Comparison of ENCODE assay signal across 17 cellular contexts in genomic region chr3:113008117-113008516, GRCh38. TPM values are rescaled to one million over a fixed set of nuclear protein-coding genes. Genes with fewer than 3 reads are reported as not detected.
DNase-seq lines count a peak whose midpoint lies in the region; ATAC-seq and TF ChIP-seq lines count a peak whose summit lies in the region.
"Had no signal": no experiment of that assay in that cellular context is flagged by ENCODE, and none has a peak within 500 bp of the region (broad histone marks: within the 10 kb centered on the region; RNA-seq: fewer than 3 reads in every experiment).

No MANE protein-coding gene starts in this region.

- peaks cover 80% of the 10 kb centered on the region for H3K36me3 Mint-ChIP-seq in activated CD4-positive, alpha-beta T cell treated with anti-CD3 and anti-CD28 coated beads for 36 hours (ENCODE audit: low read depth)
- H3K36me3 Mint-ChIP-seq in activated CD4-positive, alpha-beta T cell treated with anti-CD3 and anti-CD28 coated beads, Interleukin-2, amount 10 ng/mL, durations not matched to agents 7 days and 5 days (ENCODE audit: low read depth): peaks cover 75% of the 10 kb centered on the region
- peaks cover 74% of the 10 kb centered on the region for H3K36me3 Mint-ChIP-seq in activated naive CD8-positive, alpha-beta T cell treated with anti-CD3 and anti-CD28 coated beads for 36 hours
- H3K36me3 Mint-ChIP-seq in activated T-helper 2 cell treated with anti-CD3 and anti-CD28 coated beads, Interferon-gamma antibody, Interleukin-2, Interleukin-4, amounts not matched to agents 10 μg/mL and 5 μg/mL and 100 μg/mL, durations not matched to agents 14 hours and 24 hours and 36 hours (ENCODE audit: low read depth): peaks cover 87% of the 10 kb centered on the region

- no peaks in the 10 kb centered on the region for H3K9me3 Mint-ChIP-seq in activated CD4-positive, alpha-beta T cell treated with anti-CD3 and anti-CD28 coated beads for 36 hours (ENCODE audit: low read depth)
- no peaks in the 10 kb centered on the region for H3K9me3 Mint-ChIP-seq in activated CD4-positive, alpha-beta T cell treated with anti-CD3 and anti-CD28 coated beads, Interleukin-2, amount 10 ng/mL, durations not matched to agents 7 days and 5 days
- no peaks in the 10 kb centered on the region for H3K9me3 Mint-ChIP-seq in activated naive CD8-positive, alpha-beta T cell treated with anti-CD3 and anti-CD28 coated beads for 36 hours
- no peaks in the 10 kb centered on the region for H3K9me3 Mint-ChIP-seq in activated T-helper 2 cell treated with anti-CD3 and anti-CD28 coated beads, Interferon-gamma antibody, Interleukin-2, Interleukin-4, amounts not matched to agents 10 μg/mL and 5 μg/mL and 100 μg/mL, durations not matched to agents 14 hours and 24 hours and 36 hours

- no peak overlapping the region for H3K4me3 Mint-ChIP-seq in activated CD4-positive, alpha-beta T cell treated with anti-CD3 and anti-CD28 coated beads for 36 hours
- H3K4me3 Mint-ChIP-seq in activated CD4-positive, alpha-beta T cell treated with anti-CD3 and anti-CD28 coated beads, Interleukin-2, amount 10 ng/mL, durations not matched to agents 7 days and 5 days: no peak overlapping the region
- H3K4me3 Mint-ChIP-seq in activated naive CD8-positive, alpha-beta T cell treated with anti-CD3 and anti-CD28 coated beads for 36 hours: no peak overlapping the region
- H3K4me3 Mint-ChIP-seq in activated T-helper 2 cell treated with anti-CD3 and anti-CD28 coated beads, Interferon-gamma antibody, Interleukin-2, Interleukin-4, amounts not matched to agents 10 μg/mL and 5 μg/mL and 100 μg/mL, durations not matched to agents 14 hours and 24 hours and 36 hours (ENCODE audit: low read depth): no peak overlapping the region

- H3K4me1 Mint-ChIP-seq in activated CD4-positive, alpha-beta T cell treated with anti-CD3 and anti-CD28 coated beads for 36 hours: peaks cover 92% of the 10 kb centered on the region
- H3K4me1 Mint-ChIP-seq in activated CD4-positive, alpha-beta T cell treated with anti-CD3 and anti-CD28 coated beads, Interleukin-2, amount 10 ng/mL, durations not matched to agents 7 days and 5 days: peaks cover 70% of the 10 kb centered on the region
- H3K4me1 Mint-ChIP-seq in activated naive CD8-positive, alpha-beta T cell treated with anti-CD3 and anti-CD28 coated beads for 36 hours: peaks cover 75% of the 10 kb centered on the region
- H3K4me1 Mint-ChIP-seq in activated T-helper 2 cell treated with anti-CD3 and anti-CD28 coated beads, Interferon-gamma antibody, Interleukin-2, Interleukin-4, amounts not matched to agents 10 μg/mL and 5 μg/mL and 100 μg/mL, durations not matched to agents 14 hours and 24 hours and 36 hours (ENCODE audit: low read depth): peaks cover 59% of the 10 kb centered on the region

- no peaks in the 10 kb centered on the region for H3K27me3 Mint-ChIP-seq in activated CD4-positive, alpha-beta T cell treated with anti-CD3 and anti-CD28 coated beads for 36 hours
- H3K27me3 Mint-ChIP-seq in activated CD4-positive, alpha-beta T cell treated with anti-CD3 and anti-CD28 coated beads, Interleukin-2, amount 10 ng/mL, durations not matched to agents 7 days and 5 days: no peaks in the 10 kb centered on the region
- H3K27me3 Mint-ChIP-seq in activated naive CD8-positive, alpha-beta T cell treated with anti-CD3 and anti-CD28 coated beads for 36 hours: no peaks in the 10 kb centered on the region
- no peaks in the 10 kb centered on the region for H3K27me3 Mint-ChIP-seq in activated T-helper 2 cell treated with anti-CD3 and anti-CD28 coated beads, Interferon-gamma antibody, Interleukin-2, Interleukin-4, amounts not matched to agents 10 μg/mL and 5 μg/mL and 100 μg/mL, durations not matched to agents 14 hours and 24 hours and 36 hours (ENCODE audit: low read depth)

- intact Hi-C loops in activated CD4-positive, alpha-beta T cell treated with anti-CD3 and anti-CD28 coated beads for 36 hours (cut with DNase I, micrococcal nuclease): loop anchor here (5.0 to 10.0 kb wide), 3 partner anchors 36 to 673 kb away; partner anchors contain the start of gene CD200 (in 1 of the 2)
- intact Hi-C loops in Right ventricle myocardium inferior (cut with DNase I): no loop called here
- intact Hi-C loops in activated T-helper 2 cell treated with anti-CD3 and anti-CD28 coated beads, Interferon-gamma antibody, Interleukin-2, Interleukin-4, amounts not matched to agents 10 μg/mL and 5 μg/mL and 100 μg/mL, durations not matched to agents 14 hours and 24 hours and 36 hours (cut with micrococcal nuclease): no loop called here

- H3K27ac Mint-ChIP-seq in activated CD4-positive, alpha-beta T cell treated with anti-CD3 and anti-CD28 coated beads for 36 hours: peak overlapping the region; percentile 15
- no peak overlapping the region for H3K27ac Mint-ChIP-seq in activated CD4-positive, alpha-beta T cell treated with anti-CD3 and anti-CD28 coated beads, Interleukin-2, amount 10 ng/mL, durations not matched to agents 7 days and 5 days
- H3K27ac Mint-ChIP-seq in activated naive CD8-positive, alpha-beta T cell treated with anti-CD3 and anti-CD28 coated beads for 36 hours: peak overlapping the region; percentile 56
- no peak overlapping the region for H3K27ac Mint-ChIP-seq in activated T-helper 2 cell treated with anti-CD3 and anti-CD28 coated beads, Interferon-gamma antibody, Interleukin-2, Interleukin-4, amounts not matched to agents 10 μg/mL and 5 μg/mL and 100 μg/mL, durations not matched to agents 14 hours and 24 hours and 36 hours

- ATAC-seq in activated CD4-positive, alpha-beta T cell treated with anti-CD3 and anti-CD28 coated beads for 36 hours: no peak
- no peak for ATAC-seq in Right ventricle myocardium inferior
- ATAC-seq: GM12878 had no signal

- no peak for DNase-seq in activated CD4-positive, alpha-beta T cell treated with anti-CD3 and anti-CD28 coated beads for 36 hours
- DNase-seq in activated CD4-positive, alpha-beta T cell treated with anti-CD3 and anti-CD28 coated beads, Interleukin-2, amount 10 ng/mL, durations not matched to agents 7 days and 5 days: no peak
- DNase-seq in EH (ENCODE audit: low read depth) (peak; percentile 30), fibroblast of villous mesenchyme (ENCODE audit: low read depth) (peak; percentile 36), Right ventricle myocardium inferior (ENCODE audit: missing footprints) (no peak), SHP77 (lab: John Stamatoyannopoulos, UW) (no peak)
- no peak for DNase-seq in activated naive CD8-positive, alpha-beta T cell treated with anti-CD3 and anti-CD28 coated beads for 36 hours
- no peak for DNase-seq in activated T-helper 2 cell treated with anti-CD3 and anti-CD28 coated beads, Interferon-gamma antibody, Interleukin-2, Interleukin-4, amounts not matched to agents 10 μg/mL and 5 μg/mL and 100 μg/mL, durations not matched to agents 14 hours and 24 hours and 36 hours (ENCODE audit: low spot score)
- DNase-seq: C1 segment of cervical spinal cord; COR-L47; NCI-H146; NCI-H2081 treated with DMSO at 0.1 percent for 48 hours; NCI-H526; NK-92 treated with Interleukin-12 subunit alpha and Interleukin-12 subunit beta, amount 100 ng/mL, for 24 hours; OCI-M1; RPMI8226 had no signal

- POLR2A ChIA-PET in activated CD4-positive, alpha-beta T cell treated with anti-CD3 and anti-CD28 coated beads for 36 hours (lab: Charles Lee): no interaction called here
- POLR2A ChIA-PET in activated CD4-positive, alpha-beta T cell treated with anti-CD3 and anti-CD28 coated beads, Interleukin-2, amount 10 ng/mL, durations not matched to agents 7 days and 5 days (lab: Charles Lee): interaction anchor here (0.6 kb wide), 1 partner anchor 16 kb away, joined by 3 read pairs; no protein-coding TSS in a partner anchor

- TF ChIP-seq CTCF in fibroblast of villous mesenchyme (IDR thresholded peaks at IDR 0.05; ENCODE audit: insufficient read depth, low read depth, low read length): no peak

- no peak overlapping the region for H3K4me3 ChIP-seq in fibroblast of villous mesenchyme (ENCODE audit: low read depth, low read length)
- H3K4me3 ChIP-seq: GM12878 had no signal

- CTCF ChIA-PET in activated CD4-positive, alpha-beta T cell treated with anti-CD3 and anti-CD28 coated beads for 36 hours (lab: Charles Lee): interaction anchor here (1.2 to 3.2 kb wide), 5 partner anchors 8 to 273 kb away, joined by 4 to 16 read pairs (median 6); partner anchors contain the start of gene GTPBP8
- CTCF ChIA-PET in activated CD4-positive, alpha-beta T cell treated with anti-CD3 and anti-CD28 coated beads, Interleukin-2, amount 10 ng/mL, durations not matched to agents 7 days and 5 days (lab: Charles Lee): interaction anchor here (1.0 to 2.5 kb wide), 3 partner anchors 9 to 10 kb away, joined by 3 to 9 read pairs (median 4); no protein-coding TSS in a partner anchor

RNA-seq across cellular contexts. Expression of gene GTPBP8, which starts 17.3 kb away (rescaled TPM):
- 10 to 100 TPM; 34.3 to 43.0 TPM for total RNA-seq in activated CD4-positive, alpha-beta T cell treated with anti-CD3 and anti-CD28 coated beads for 36 hours
- total RNA-seq in activated CD4-positive, alpha-beta T cell treated with anti-CD3 and anti-CD28 coated beads, Interleukin-2, amount 10 ng/mL, durations not matched to agents 7 days and 5 days: 10 to 100 TPM; 27.6 to 29.6 TPM
- 10 to 100 TPM; 26.6 to 31.6 TPM for total RNA-seq in activated naive CD8-positive, alpha-beta T cell treated with anti-CD3 and anti-CD28 coated beads for 36 hours
- total RNA-seq in fibroblast of villous mesenchyme (40.6 and 44.9 TPM in 2 replicates), Right ventricle myocardium inferior (27.6 TPM)
- total RNA-seq in activated T-helper 2 cell treated with anti-CD3 and anti-CD28 coated beads, Interferon-gamma antibody, Interleukin-2, Interleukin-4, amounts not matched to agents 10 μg/mL and 5 μg/mL and 100 μg/mL, durations not matched to agents 14 hours and 24 hours and 36 hours: 17.6 and 22.7 TPM in 2 replicates

RNA-seq across cellular contexts. Expression of gene CD200R1, which starts 33.2 kb away (rescaled TPM):
- total RNA-seq in activated CD4-positive, alpha-beta T cell treated with anti-CD3 and anti-CD28 coated beads for 36 hours: 1 to 10 TPM; 1.4 to 1.5 TPM
- total RNA-seq in activated CD4-positive, alpha-beta T cell treated with anti-CD3 and anti-CD28 coated beads, Interleukin-2, amount 10 ng/mL, durations not matched to agents 7 days and 5 days: 1 to 10 TPM; 8.8 TPM
- 1 to 10 TPM; 1.4 to 1.8 TPM for total RNA-seq in activated naive CD8-positive, alpha-beta T cell treated with anti-CD3 and anti-CD28 coated beads for 36 hours
- under 0.01 TPM in 2 replicates for total RNA-seq in fibroblast of villous mesenchyme
- 1.0 TPM for total RNA-seq in Right ventricle myocardium inferior
- total RNA-seq in activated T-helper 2 cell treated with anti-CD3 and anti-CD28 coated beads, Interferon-gamma antibody, Interleukin-2, Interleukin-4, amounts not matched to agents 10 μg/mL and 5 μg/mL and 100 μg/mL, durations not matched to agents 14 hours and 24 hours and 36 hours: 3.4 and 4.1 TPM in 2 replicates

Comparison
In these comparisons a context has a peak if more than half of its experiments do, and no peak if none do; other contexts are left out.
1. H3K27ac Mint-ChIP-seq: peak in activated CD4-positive, alpha-beta T cell treated with anti-CD3 and anti-CD28 coated beads for 36 hours (single experiment) and activated naive CD8-positive, alpha-beta T cell treated with anti-CD3 and anti-CD28 coated beads for 36 hours (single experiment); none in activated CD4-positive, alpha-beta T cell treated with anti-CD3 and anti-CD28 coated beads, Interleukin-2, amount 10 ng/mL, durations not matched to agents 7 days and 5 days (single experiment) and activated T-helper 2 cell treated with anti-CD3 and anti-CD28 coated beads, Interferon-gamma antibody, Interleukin-2, Interleukin-4, amounts not matched to agents 10 μg/mL and 5 μg/mL and 100 μg/mL, durations not matched to agents 14 hours and 24 hours and 36 hours (single experiment).
2. DNase-seq: peak in EH (single experiment) and fibroblast of villous mesenchyme (single experiment); none in activated CD4-positive, alpha-beta T cell treated with anti-CD3 and anti-CD28 coated beads for 36 hours (single experiment), activated CD4-positive, alpha-beta T cell treated with anti-CD3 and anti-CD28 coated beads, Interleukin-2, amount 10 ng/mL, durations not matched to agents 7 days and 5 days (single experiment), activated naive CD8-positive, alpha-beta T cell treated with anti-CD3 and anti-CD28 coated beads for 36 hours (single experiment), Right ventricle myocardium inferior (single experiment), activated T-helper 2 cell treated with anti-CD3 and anti-CD28 coated beads, Interferon-gamma antibody, Interleukin-2, Interleukin-4, amounts not matched to agents 10 μg/mL and 5 μg/mL and 100 μg/mL, durations not matched to agents 14 hours and 24 hours and 36 hours (single experiment) and SHP77 (0 of 2).
3. intact Hi-C loops: an anchor here in activated CD4-positive, alpha-beta T cell treated with anti-CD3 and anti-CD28 coated beads for 36 hours (5.0 to 10.0 kb wide); none called in Right ventricle myocardium inferior and activated T-helper 2 cell treated with anti-CD3 and anti-CD28 coated beads, Interferon-gamma antibody, Interleukin-2, Interleukin-4, amounts not matched to agents 10 μg/mL and 5 μg/mL and 100 μg/mL, durations not matched to agents 14 hours and 24 hours and 36 hours.